9 cellular contexts compared by ENCODE assay signal in the genomic region with DNA sequence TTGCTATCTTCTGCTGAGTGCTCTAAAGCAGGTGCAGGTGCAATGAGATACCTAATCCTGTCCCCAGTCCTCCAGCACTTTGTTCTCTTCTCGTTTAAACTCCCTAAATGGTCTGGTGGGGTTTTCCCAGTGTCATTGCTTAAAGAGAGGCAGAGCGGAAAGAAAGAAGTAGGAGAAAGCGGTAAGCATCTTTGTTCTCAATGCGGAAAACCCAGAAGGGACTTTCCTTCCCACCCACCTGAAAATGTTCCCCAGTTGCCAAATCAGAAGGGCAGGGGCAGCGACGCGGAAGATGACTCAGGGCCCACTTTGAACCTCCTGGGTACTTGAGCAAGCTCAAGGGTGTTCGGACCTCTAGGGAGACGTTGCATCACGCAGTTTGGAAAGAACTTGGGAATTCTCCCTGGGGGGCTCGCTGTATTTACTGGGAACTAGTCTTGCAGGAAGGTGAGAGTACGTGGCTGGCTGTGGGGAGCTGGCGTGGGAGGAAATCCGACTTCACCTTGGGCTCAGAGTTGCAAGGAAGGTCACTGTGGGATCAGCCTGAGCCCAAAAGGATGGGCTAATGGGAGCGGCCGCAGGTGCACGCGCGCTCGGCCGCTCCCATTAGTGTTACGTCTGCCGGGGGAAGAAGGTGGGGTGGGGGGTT. TPM values are rescaled to one million over a fixed set of nuclear protein-coding genes. Genes with fewer than 3 reads are reported as not detected.
A peak's percentile ranks its signal among the peaks of the same experiment; 100 is the strongest.
DNase-seq lines count a peak whose midpoint lies in the region; ATAC-seq, FAIRE-seq and TF ChIP-seq lines count a peak whose summit lies in the region.
"Had no signal": no experiment of that assay in that cellular context is flagged by ENCODE, and none has a peak within 500 bp of the region (broad histone marks: within the 10 kb centered on the region; RNA-seq: fewer than 3 reads in every experiment).

No MANE protein-coding gene starts in this region.

- no peak for TF ChIP-seq RAD21 in A549 (conservative IDR thresholded peaks at IDR 0.05 in 1 of 2, IDR thresholded peaks at IDR 0.05 in 1 of 2)
- no peak for TF ChIP-seq RAD21 in SK-N-SH (IDR thresholded peaks at IDR 0.05; ENCODE audit: low read length)

- CTCF ChIA-PET in A549 (lab: Yijun Ruan, JAX): no interaction called here
- CTCF ChIA-PET in activated CD8-positive, alpha-beta T cell treated with anti-CD3 and anti-CD28 coated beads for 36 hours (lab: Charles Lee): no interaction called here
- CTCF ChIA-PET in SK-N-SH (lab: Yijun Ruan, JAX): interaction anchor here (3.3 kb wide), 1 partner anchor 105 kb away, joined by 8 read pairs; no protein-coding TSS in a partner anchor

- H3K9me3 Mint-ChIP-seq in activated CD8-positive, alpha-beta T cell treated with anti-CD3 and anti-CD28 coated beads for 36 hours: no peaks in the 10 kb centered on the region

- 75% methylated on average over 17 of the region's 23 CpGs for WGBS in A549 (ENCODE audit: missing lambda C conversion rate)
- WGBS in gastroesophageal sphincter (ENCODE audit: low coverage in 1 of 2), 2 donors: 54 to 58% methylated on average over 9 to 12 of the region's 23 CpGs
- WGBS in SK-N-SH (ENCODE audit: low lambda C conversion rate): 47% methylated on average over 18 of the region's 23 CpGs

- H3K4me1 Mint-ChIP-seq in activated CD8-positive, alpha-beta T cell treated with anti-CD3 and anti-CD28 coated beads for 36 hours (ENCODE audit: low read depth): peaks cover 38% of the 10 kb centered on the region

- H3K36me3 Mint-ChIP-seq in activated CD8-positive, alpha-beta T cell treated with anti-CD3 and anti-CD28 coated beads for 36 hours (ENCODE audit: low read depth): peaks cover 7% of the 10 kb centered on the region

- H3K27me3 ChIP-seq in gastroesophageal sphincter (peaks cover 62% of the 10 kb centered on the region), SK-N-SH (ENCODE audit: insufficient read depth) (peaks cover 16% of the 10 kb centered on the region; the same call in 1 of the 2 replicates)

- POLR2A ChIA-PET in A549 (lab: Yijun Ruan, JAX): no interaction called here
- POLR2A ChIA-PET in activated CD8-positive, alpha-beta T cell treated with anti-CD3 and anti-CD28 coated beads for 36 hours (lab: Charles Lee): no interaction called here
- POLR2A ChIA-PET in SK-N-SH (lab: Yijun Ruan, JAX): no interaction called here

- no peak for FAIRE-seq in A549 (lab: Jason Lieb, UNC)
- FAIRE-seq: colon had no signal

- TF ChIP-seq EP300 in A549 (IDR thresholded peaks at IDR 0.05) (no peak), gastroesophageal sphincter (IDR thresholded peaks at IDR 0.05) (no peak), SK-N-SH (IDR thresholded peaks at IDR 0.05; ENCODE audit: borderline replicate concordance in 1 of 2, low read depth in 1 of 2, low read length in 1 of 2) (no peak)

- H3K9me2 ChIP-seq in SK-N-SH: no peaks in the 10 kb centered on the region

- no peaks in the 10 kb centered on the region for H3K36me3 ChIP-seq in gastroesophageal sphincter
- H3K36me3 ChIP-seq in SK-N-SH (replicated peaks in 1 of 2; ENCODE audit: control insufficient read depth in 1 of 2, insufficient read depth in 2 of 2, low read length in 1 of 2): no peaks in the 10 kb centered on the region

- TF ChIP-seq CTCF in A549 (IDR thresholded peaks at IDR 0.05) (no peak), gastroesophageal sphincter (IDR thresholded peaks at IDR 0.05) (no peak), SK-N-SH (IDR thresholded peaks at IDR 0.05) (no peak)
- TF ChIP-seq CTCF in activated CD8-positive, alpha-beta T cell treated with anti-CD3 and anti-CD28 coated beads for 36 hours (IDR thresholded peaks at IDR 0.05): no peak

- TF ChIP-seq POLR2A in A549 (IDR thresholded peaks at IDR 0.05; ENCODE audit: low read length) (no peak), GM19099 (IDR thresholded peaks at IDR 0.05; ENCODE audit: extremely low read depth, insufficient read length, low read depth) (peak; percentile 66), gastroesophageal sphincter (IDR thresholded peaks at IDR 0.05) (no peak)

- peaks cover 49% of the 10 kb centered on the region for H3K27me3 Mint-ChIP-seq in activated CD8-positive, alpha-beta T cell treated with anti-CD3 and anti-CD28 coated beads for 36 hours

- H3K4me1 ChIP-seq in A549 (peaks cover 5% of the 10 kb centered on the region; the same call in 1 of the 3 replicates), gastroesophageal sphincter (peaks cover 0 to 19% (median 7%) of the 10 kb centered on the region in 3 donors), SK-N-SH (ENCODE audit: control insufficient read depth in 1 of 2, insufficient read depth in 2 of 2, low read depth in 1 of 2, low read length in 1 of 2) (peaks cover 0 to 2% of the 10 kb centered on the region in 2 experiments; a peak in 1 of 4 replicates)

- H2AFZ ChIP-seq in SK-N-SH (ENCODE audit: low read depth): no peak overlapping the region

- ATAC-seq in A549: no peak
- peak; percentile 22 for ATAC-seq in HG03354 (IDR thresholded peaks at IDR 0.05; ENCODE audit: poor library complexity, severe bottlenecking, unreplicated experiment)
- ATAC-seq in activated CD8-positive, alpha-beta T cell treated with anti-CD3 and anti-CD28 coated beads for 36 hours: peak; percentile 79
- ATAC-seq in gastroesophageal sphincter: no peak

- H3K9ac ChIP-seq in SK-N-SH: no peak overlapping the region

- H3K4me3 ChIP-seq in A549 (peak overlapping the region; percentile 67), gastroesophageal sphincter (peak overlapping the region; percentile 8 to 58), SK-N-SH (ENCODE audit: low read depth in 2 of 2, low read length in 1 of 2) (peak overlapping the region in 1 of 2 experiments; percentile 46; a peak in 1 of 4 replicates)

- no peaks in the 10 kb centered on the region for H3K79me2 ChIP-seq in SK-N-SH (ENCODE audit: insufficient read depth)

- DNase-seq in A549 (ENCODE audit: low read depth in 1 of 2, low spot score in 1 of 2) (no peak), SK-N-SH (no peak), inferior parietal cortex (ENCODE audit: extremely low spot score) (no peak)
- peak; percentile 79 for DNase-seq in activated CD8-positive, alpha-beta T cell treated with anti-CD3 and anti-CD28 coated beads for 36 hours
- DNase-seq in stimulated activated CD4-positive, alpha-beta T cell treated with anti-CD3 and anti-CD28 coated beads, Interleukin-12 subunit alpha, Interleukin-12 subunit beta, amount 100 ng/mL, for 24 hours (ENCODE audit: low read depth in 2 of 2): peak; percentile 47 to 55

- H4K20me1 ChIP-seq in SK-N-SH (ENCODE audit: insufficient read depth): no peaks in the 10 kb centered on the region

- H3K27ac ChIP-seq in A549 (peak overlapping the region in 1 of 2 experiments; percentile 73; a peak in 1 of 6 replicates), gastroesophageal sphincter (no peak overlapping the region), SK-N-SH (ENCODE audit: low read depth in 2 of 2, low read length in 1 of 2) (no peak overlapping the region)

- H3K27ac Mint-ChIP-seq in activated CD8-positive, alpha-beta T cell treated with anti-CD3 and anti-CD28 coated beads for 36 hours: peak overlapping the region; percentile 92

- H3F3A ChIP-seq in SK-N-SH (replicated peaks; ENCODE audit: insufficient read depth): no peaks in the 10 kb centered on the region

- intact Hi-C loops in activated CD8-positive, alpha-beta T cell treated with anti-CD3 and anti-CD28 coated beads for 36 hours (cut with micrococcal nuclease): loop anchor here (10.0 kb wide), 1 partner anchor 109 kb away; no protein-coding TSS in a partner anchor

- peak overlapping the region; percentile 88 for H3K4me3 Mint-ChIP-seq in activated CD8-positive, alpha-beta T cell treated with anti-CD3 and anti-CD28 coated beads for 36 hours

- H3K9me3 ChIP-seq in A549 (no peaks in the 10 kb centered on the region), gastroesophageal sphincter (no peaks in the 10 kb centered on the region), SK-N-SH (no peaks in the 10 kb centered on the region)

- H3K4me2 ChIP-seq in A549 (peak overlapping the region; percentile 96), SK-N-SH (no peak overlapping the region)

TF ChIP-seq in A549, 52 proteins besides CTCF, POLR2A, EP300 and RAD21 (continues in another document):
- TF ChIP-seq CHD4 (IDR thresholded peaks at IDR 0.05; ENCODE audit: borderline replicate concordance): no peak
- TF ChIP-seq, protein P1, sequence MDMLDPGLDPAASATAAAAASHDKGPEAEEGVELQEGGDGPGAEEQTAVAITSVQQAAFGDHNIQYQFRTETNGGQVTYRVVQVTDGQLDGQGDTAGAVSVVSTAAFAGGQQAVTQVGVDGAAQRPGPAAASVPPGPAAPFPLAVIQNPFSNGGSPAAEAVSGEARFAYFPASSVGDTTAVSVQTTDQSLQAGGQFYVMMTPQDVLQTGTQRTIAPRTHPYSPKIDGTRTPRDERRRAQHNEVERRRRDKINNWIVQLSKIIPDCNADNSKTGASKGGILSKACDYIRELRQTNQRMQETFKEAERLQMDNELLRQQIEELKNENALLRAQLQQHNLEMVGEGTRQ (IDR thresholded peaks at IDR 0.05): no peak

TF ChIP-seq in SK-N-SH, 30 proteins besides CTCF, POLR2A, EP300 and RAD21 (continues in another document):
- TF ChIP-seq TEAD4 (IDR thresholded peaks at IDR 0.05; ENCODE audit: borderline replicate concordance, insufficient read depth) (no peak), RCOR1 (IDR thresholded peaks at IDR 0.05; ENCODE audit: low read length) (no peak), GATA2 (CRISPR knock-in tag; IDR thresholded peaks at IDR 0.05) (no peak), YY1 (IDR thresholded peaks at IDR 0.05; ENCODE audit: low read depth) (no peak)

RNA-seq across cellular contexts. Expression of a gene that starts 0.6 kb away (rescaled TPM):
- polyA plus RNA-seq in A549 (2011; rRNA removed) (0.26 and 0.66 TPM in 2 replicates), A549 (2017; fragmentation: RNase III; extraction: RNeasy Plus Mini Kit Qiagen cat#74134 plus additional on column Dnase treatment) (0.08 to 0.10 TPM (median 0.08 TPM) in 3 replicates), SK-N-SH (2012; rRNA removed) (0.03 TPM in 2 replicates)
- polyA plus RNA-seq in A549 (2012; cell fraction: cytosol; rRNA removed): 0.03 and 0.05 TPM in 2 replicates
- 0.05 TPM in 1 of 2 replicates, not detected in the other for polyA plus RNA-seq in A549 (2012; cell fraction: nucleus; rRNA removed)
- polyA minus RNA-seq in A549 (2011; rRNA and poly(A)+ RNA removed): 0.78 and 0.87 TPM in 2 replicates
- 1 to 10 TPM; 2.8 to 3.0 TPM for total RNA-seq in activated CD8-positive, alpha-beta T cell treated with anti-CD3 and anti-CD28 coated beads for 36 hours
- total RNA-seq in gastroesophageal sphincter: 1 to 10 TPM in 2 of 4 donors, under 1 TPM in 1, not detected in 1; 0.89 to 1.8 (median 1.2) TPM
- 0.08 and 0.10 TPM in 2 replicates for polyA plus RNA-seq in SK-N-SH (2012; cell fraction: cytosol; rRNA removed)
- 0.01 and 0.04 TPM in 2 replicates for polyA plus RNA-seq in SK-N-SH (2012; cell fraction: nucleus; rRNA removed)

Comparison
In these comparisons a context has a peak if more than half of its experiments do, and no peak if none do; other contexts are left out.
1. ATAC-seq: peak in HG03354 (single experiment) and activated CD8-positive, alpha-beta T cell treated with anti-CD3 and anti-CD28 coated beads for 36 hours (single experiment); none in A549 (0 of 2) and gastroesophageal sphincter (single experiment).
2. DNase-seq: peak in activated CD8-positive, alpha-beta T cell treated with anti-CD3 and anti-CD28 coated beads for 36 hours (single experiment) and stimulated activated CD4-positive, alpha-beta T cell treated with anti-CD3 and anti-CD28 coated beads, Interleukin-12 subunit alpha, Interleukin-12 subunit beta, amount 100 ng/mL, for 24 hours (2 of 2); none in A549 (0 of 2), SK-N-SH (single experiment) and inferior parietal cortex (single experiment).